Comparison of ENCODE assay signal across 16 cellular contexts in genomic region chr5:172600571-172600970, GRCh38.
"Had no signal": no experiment of that assay in that cellular context is flagged by ENCODE, and none has a peak within 500 bp of the region (broad histone marks: within the 10 kb centered on the region; RNA-seq: fewer than 3 reads in every experiment).

No MANE protein-coding gene starts in this region.

- ATAC-seq: activated CD8-positive, alpha-beta memory T cell treated with anti-CD3 and anti-CD28 coated beads, Interleukin-2, amount 10 ng/mL, durations not matched to agents 7 days and 5 days; body of pancreas; left lobe of liver; right lobe of liver; T-cell had no signal

- H3K9me3 Mint-ChIP-seq: activated naive CD4-positive, alpha-beta T cell treated with anti-CD3 and anti-CD28 coated beads, Interleukin-2, amount 50 U/mL, for 24 hours; activated T-cell treated with anti-CD3 and anti-CD28 coated beads, Interleukin-2, amount 50 U/mL, for 24 hours; T-cell had no signal

- H3K4me3 Mint-ChIP-seq: activated CD8-positive, alpha-beta memory T cell treated with anti-CD3 and anti-CD28 coated beads, Interleukin-2, amount 10 ng/mL, durations not matched to agents 7 days and 5 days; activated naive CD4-positive, alpha-beta T cell treated with anti-CD3 and anti-CD28 coated beads, Interleukin-2, amount 50 U/mL, for 24 hours; activated T-cell treated with anti-CD3 and anti-CD28 coated beads, Interleukin-2, amount 50 U/mL, for 24 hours; memory B cell; T-cell had no signal

- H3K4me3 ChIP-seq: body of pancreas, right lobe of liver had no signal

- DNase-seq: activated CD4-positive, alpha-beta T cell treated with anti-CD3 and anti-CD28 coated beads for 1 hour; activated CD4-positive, alpha-beta T cell treated with anti-CD3 and anti-CD28 coated beads, Interleukin-2, amount 50 U/mL, for 48 hours; activated CD8-positive, alpha-beta memory T cell treated with anti-CD3 and anti-CD28 coated beads, Interleukin-2, amount 10 ng/mL, durations not matched to agents 7 days and 5 days; activated effector memory CD4-positive, alpha-beta T cell treated with Interleukin-2 at 50 U/mL for 16 hours; activated T-cell treated with anti-CD3 and anti-CD28 coated beads, Interleukin-2, amount 50 U/mL, for 24 hours; body of pancreas; cerebellar nuclear complex; posterior cingulate gyrus; stimulated activated CD4-positive, alpha-beta T cell treated with anti-CD3 and anti-CD28 coated beads, Interleukin-2, amount 100 ng/mL, for 48 hours; stimulated activated naive CD4-positive, alpha-beta T cell treated with Interleukin-2 at 50 U/mL for 16 hours; T-cell; T1000 had no signal

- H3K9me3 ChIP-seq: body of pancreas, right lobe of liver had no signal

- H3K27ac ChIP-seq: body of pancreas, right lobe of liver had no signal

- H3K27me3 Mint-ChIP-seq: activated CD8-positive, alpha-beta memory T cell treated with anti-CD3 and anti-CD28 coated beads, Interleukin-2, amount 10 ng/mL, durations not matched to agents 7 days and 5 days; activated naive CD4-positive, alpha-beta T cell treated with anti-CD3 and anti-CD28 coated beads, Interleukin-2, amount 50 U/mL, for 24 hours; activated T-cell treated with anti-CD3 and anti-CD28 coated beads, Interleukin-2, amount 50 U/mL, for 24 hours had no signal

- H3K27ac Mint-ChIP-seq: activated CD8-positive, alpha-beta memory T cell treated with anti-CD3 and anti-CD28 coated beads, Interleukin-2, amount 10 ng/mL, durations not matched to agents 7 days and 5 days; activated naive CD4-positive, alpha-beta T cell treated with anti-CD3 and anti-CD28 coated beads, Interleukin-2, amount 50 U/mL, for 24 hours; activated T-cell treated with anti-CD3 and anti-CD28 coated beads, Interleukin-2, amount 50 U/mL, for 24 hours; memory B cell; T-cell had no signal

- H3K27me3 ChIP-seq: body of pancreas, right lobe of liver had no signal

- H3K36me3 Mint-ChIP-seq: activated CD8-positive, alpha-beta memory T cell treated with anti-CD3 and anti-CD28 coated beads, Interleukin-2, amount 10 ng/mL, durations not matched to agents 7 days and 5 days; activated naive CD4-positive, alpha-beta T cell treated with anti-CD3 and anti-CD28 coated beads, Interleukin-2, amount 50 U/mL, for 24 hours; T-cell had no signal

- H3K4me1 ChIP-seq: body of pancreas, right lobe of liver had no signal

- H3K36me3 ChIP-seq: right lobe of liver had no signal

- H3K4me1 Mint-ChIP-seq: activated CD8-positive, alpha-beta memory T cell treated with anti-CD3 and anti-CD28 coated beads, Interleukin-2, amount 10 ng/mL, durations not matched to agents 7 days and 5 days; activated naive CD4-positive, alpha-beta T cell treated with anti-CD3 and anti-CD28 coated beads, Interleukin-2, amount 50 U/mL, for 24 hours; memory B cell; T-cell had no signal
